In genomic region chr5:52771343-52772039, GRCh38 we compare ENCODE assay signal across 10 cellular contexts. TPM values are rescaled to one million over a fixed set of nuclear protein-coding genes. Genes with fewer than 3 reads are reported as not detected.
DNase-seq lines count a peak whose midpoint lies in the region; ATAC-seq and TF ChIP-seq lines count a peak whose summit lies in the region.
"Had no signal": no experiment of that assay in that cellular context is flagged by ENCODE, and none has a peak within 500 bp of the region (broad histone marks: within the 10 kb centered on the region; RNA-seq: fewer than 3 reads in every experiment).

No MANE protein-coding gene starts in this region.

- H3K79me1 ChIP-seq in H9 (ENCODE audit: insufficient read depth, low read depth, low read length, poor library complexity, severe bottlenecking): no peaks in the 10 kb centered on the region

- H3K9ac ChIP-seq in H9 (ENCODE audit: extremely low read depth, insufficient read length, low read length): no peak overlapping the region

- H2BK120ac ChIP-seq in H9 (ENCODE audit: low read depth, low read length, poor library complexity, severe bottlenecking): no peak overlapping the region

- H3K4me3 Mint-ChIP-seq in activated naive CD4-positive, alpha-beta T cell treated with anti-CD3 and anti-CD28 coated beads, Interleukin-2, amount 50 U/mL, for 24 hours: peak overlapping the region; percentile 40
- no peak overlapping the region for H3K4me3 Mint-ChIP-seq in H9

- no peak overlapping the region for H2AK5ac ChIP-seq in H9 (ENCODE audit: insufficient read length, low read length)

- no peak for TF ChIP-seq CTCF in GM13976 (IDR thresholded peaks at IDR 0.05; ENCODE audit: borderline replicate concordance, control extremely low read depth, extremely low read depth, insufficient read depth, missing control alignments)
- TF ChIP-seq CTCF in prostate gland (IDR thresholded peaks at IDR 0.05): no peak
- no peak for TF ChIP-seq CTCF in H9 (conservative IDR thresholded peaks at IDR 0.05)
- no peak for TF ChIP-seq CTCF in uterus (IDR thresholded peaks at IDR 0.05)

- H3K18ac ChIP-seq in H9 (ENCODE audit: insufficient read length, low read depth, low read length): no peak overlapping the region

- no peaks in the 10 kb centered on the region for H3K27me3 Mint-ChIP-seq in activated naive CD4-positive, alpha-beta T cell treated with anti-CD3 and anti-CD28 coated beads, Interleukin-2, amount 50 U/mL, for 24 hours
- H3K27me3 Mint-ChIP-seq in H9 (ENCODE audit: low read depth): no peaks in the 10 kb centered on the region

- H3K4me2 ChIP-seq in H9 (ENCODE audit: insufficient read depth, insufficient read length, low read length): no peak overlapping the region

- H3T11ph ChIP-seq in H9 (ENCODE audit: low read length): no peak overlapping the region

- H3K4me3 ChIP-seq in prostate gland: no peak overlapping the region
- no peak overlapping the region for H3K4me3 ChIP-seq in uterus
- H3K4me3 ChIP-seq: SK-N-MC had no signal

- no peak overlapping the region for H2BK5ac ChIP-seq in H9 (ENCODE audit: insufficient read length, low read length)

- no peak overlapping the region for H4K8ac ChIP-seq in H9 (replicated peaks; ENCODE audit: insufficient read length, low read depth, low read length)

- ATAC-seq in GM21381 (IDR thresholded peaks at IDR 0.05; ENCODE audit: unreplicated experiment) (peak; percentile 95), HG03342 (IDR thresholded peaks at IDR 0.05; ENCODE audit: unreplicated experiment) (peak; percentile 95)

- no peak overlapping the region for H2BK12ac ChIP-seq in H9 (ENCODE audit: insufficient read length, low read depth, low read length)

- no peak overlapping the region for H2BK15ac ChIP-seq in H9 (ENCODE audit: low read depth, low read length)

- no peaks in the 10 kb centered on the region for H3K4me1 ChIP-seq in prostate gland (replicated peaks)
- no peaks in the 10 kb centered on the region for H3K4me1 ChIP-seq in H9 (ENCODE audit: insufficient read depth, low read length)
- no peaks in the 10 kb centered on the region for H3K4me1 ChIP-seq in uterus

- H3K36me3 ChIP-seq in prostate gland (no peaks in the 10 kb centered on the region), uterus (no peaks in the 10 kb centered on the region)

- 90% methylated on average over 3 of the region's 3 CpGs for WGBS in prostate gland
- WGBS in H9 (ENCODE audit: extremely low coverage, insufficient read length, low lambda C conversion rate): no CpG with 5 or more reads among the region's 3 CpGs

- no peak overlapping the region for H2AFZ ChIP-seq in H9 (ENCODE audit: low read length)

- intact Hi-C loops in prostate gland (cut with DNase I) (no loop called here), uterus (cut with DNase I; ENCODE audit: low total_unique reads) (no loop called here)

- no peak for TF ChIP-seq POLR2A in prostate gland (IDR thresholded peaks at IDR 0.05)
- TF ChIP-seq POLR2A in uterus (IDR thresholded peaks at IDR 0.05): no peak

- no peak overlapping the region for H4K91ac ChIP-seq in H9 (ENCODE audit: insufficient read length, low read depth, low read length)

- in situ Hi-C loops in GM13976 (cut with MboI; ENCODE audit: low sequenced_read_pairs, unreplicated experiment): no loop called here

- H3K79me2 ChIP-seq in H9 (ENCODE audit: insufficient read depth, low read length): no peaks in the 10 kb centered on the region

- H3K4me1 Mint-ChIP-seq in activated naive CD4-positive, alpha-beta T cell treated with anti-CD3 and anti-CD28 coated beads, Interleukin-2, amount 50 U/mL, for 24 hours: peaks cover 43% of the 10 kb centered on the region
- H3K4me1 Mint-ChIP-seq in H9: peaks cover 20 to 21% of the 10 kb centered on the region in 2 experiments

- no peaks in the 10 kb centered on the region for H3K9me3 ChIP-seq in prostate gland
- H3K9me3 ChIP-seq in H9 (ENCODE audit: control insufficient read depth, low read depth, low read length): no peaks in the 10 kb centered on the region
- no peaks in the 10 kb centered on the region for H3K9me3 ChIP-seq in uterus

- no peak overlapping the region for H3K56ac ChIP-seq in H9 (ENCODE audit: insufficient read length, low read depth, low read length)

- no peaks in the 10 kb centered on the region for H3K36me3 Mint-ChIP-seq in activated naive CD4-positive, alpha-beta T cell treated with anti-CD3 and anti-CD28 coated beads, Interleukin-2, amount 50 U/mL, for 24 hours
- H3K36me3 Mint-ChIP-seq in H9 (ENCODE audit: insufficient read depth in 1 of 3, low read depth in 3 of 3): no peaks in the 10 kb centered on the region

- no peaks in the 10 kb centered on the region for H3K27me3 ChIP-seq in prostate gland (replicated peaks; ENCODE audit: insufficient read depth)
- H3K27me3 ChIP-seq in H9 (ENCODE audit: insufficient read depth, low read length): no peaks in the 10 kb centered on the region
- no peaks in the 10 kb centered on the region for H3K27me3 ChIP-seq in uterus

- no peak overlapping the region for H3K4ac ChIP-seq in H9 (ENCODE audit: low read depth, low read length)

- no peak overlapping the region for H4K5ac ChIP-seq in H9 (ENCODE audit: insufficient read length, low read depth, low read length)

- H2BK20ac ChIP-seq in H9 (ENCODE audit: low read depth, low read length, poor library complexity, severe bottlenecking): no peak overlapping the region

- no peak overlapping the region for H3K14ac ChIP-seq in H9 (ENCODE audit: insufficient read depth, low read length)

- H3K23ac ChIP-seq in H9 (ENCODE audit: insufficient read length, low read depth, low read length): no peak overlapping the region

- H3K27ac Mint-ChIP-seq in activated naive CD4-positive, alpha-beta T cell treated with anti-CD3 and anti-CD28 coated beads, Interleukin-2, amount 50 U/mL, for 24 hours: peak overlapping the region; percentile 91
- no peak overlapping the region for H3K27ac Mint-ChIP-seq in H9

- no peak overlapping the region for H3K27ac ChIP-seq in prostate gland
- no peak overlapping the region for H3K27ac ChIP-seq in H9 (ENCODE audit: insufficient read length, low read depth, low read length)
- no peak overlapping the region for H3K27ac ChIP-seq in uterus
- H3K27ac ChIP-seq: SK-N-MC had no signal

- no peaks in the 10 kb centered on the region for H4K20me1 ChIP-seq in H9 (ENCODE audit: control insufficient read depth, insufficient read depth, insufficient read length)

- no peaks in the 10 kb centered on the region for H3K9me3 Mint-ChIP-seq in activated naive CD4-positive, alpha-beta T cell treated with anti-CD3 and anti-CD28 coated beads, Interleukin-2, amount 50 U/mL, for 24 hours
- no peaks in the 10 kb centered on the region; a peak in 2 of 5 replicates for H3K9me3 Mint-ChIP-seq in H9

- DNase-seq in GM13976 (ENCODE audit: low spot score): peak; percentile 38
- no peak for DNase-seq in prostate gland (ENCODE audit: low spot score)
- no peak for DNase-seq in H9
- DNase-seq in uterus: no peak
- DNase-seq in NCI-H1417 (lab: John Stamatoyannopoulos, UW): no peak
- DNase-seq: kidney had no signal

- no peaks in the 10 kb centered on the region for H3K23me2 ChIP-seq in H9 (ENCODE audit: insufficient read length, low read depth, low read length, poor library complexity, severe bottlenecking)

RNA-seq across cellular contexts. Expression of gene ITGA1, which starts 16.2 kb away (rescaled TPM):
- total RNA-seq in prostate gland (10 to 100 TPM; 43.7 to 78.3 TPM), H9 (2021) (2.8 and 3.9 TPM in 2 replicates), uterus (10 to 100 TPM; 41.8 to 94.0 (median 69.6) TPM)

RNA-seq across cellular contexts. Expression of gene PELO, which starts 16.2 kb away (rescaled TPM):
- total RNA-seq in prostate gland: 10 to 100 TPM; 14.9 to 18.8 TPM
- total RNA-seq in H9 (2021): 18.6 and 20.3 TPM in 2 replicates
- 10 to 100 TPM; 16.5 to 35.8 (median 24.6) TPM for total RNA-seq in uterus
